In genomic region chr5:146334074-146334533, GRCh38 we compare ENCODE assay signal across 18 cellular contexts. TPM values are rescaled to one million over a fixed set of nuclear protein-coding genes. Genes with fewer than 3 reads are reported as not detected.
A peak's percentile ranks its signal among the peaks of the same experiment; 100 is the strongest.
DNase-seq lines count a peak whose midpoint lies in the region; ATAC-seq and TF ChIP-seq lines count a peak whose summit lies in the region.
"Had no signal": no experiment of that assay in that cellular context is flagged by ENCODE, and none has a peak within 500 bp of the region (broad histone marks: within the 10 kb centered on the region; RNA-seq: fewer than 3 reads in every experiment).

No MANE protein-coding gene starts in this region.

- no peak for ATAC-seq in HG03457 (IDR thresholded peaks at IDR 0.05; ENCODE audit: unreplicated experiment)
- no peak for ATAC-seq in GM21367 (IDR thresholded peaks at IDR 0.05; ENCODE audit: unreplicated experiment)
- ATAC-seq: CD8-positive, alpha-beta T cell had no signal

- H4K20me1 ChIP-seq in neural progenitor cell (ENCODE audit: low read depth) = peaks cover 47% of the 10 kb centered on the region

- H3K27ac Mint-ChIP-seq in neural progenitor cell = no peak overlapping the region
- H3K27ac Mint-ChIP-seq: CD8-positive, alpha-beta T cell had no signal

- peaks cover 96% of the 10 kb centered on the region for H3K27me3 ChIP-seq in iPS-15b (ENCODE audit: control insufficient read depth, insufficient read depth, low read length)
- peaks cover 100% of the 10 kb centered on the region for H3K27me3 ChIP-seq in neural progenitor cell

- H2AFZ ChIP-seq in neural progenitor cell (replicated peaks) = no peak overlapping the region
- H2AFZ ChIP-seq: PC-9 had no signal

- no peak overlapping the region for H3K4me3 Mint-ChIP-seq in neural progenitor cell
- H3K4me3 Mint-ChIP-seq: CD8-positive, alpha-beta T cell had no signal

- H3K9me3 Mint-ChIP-seq in neural progenitor cell = no peaks in the 10 kb centered on the region
- H3K9me3 Mint-ChIP-seq: CD8-positive, alpha-beta T cell had no signal

- peak overlapping the region; percentile 65 for H3K4me2 ChIP-seq in neural progenitor cell
- H3K4me2 ChIP-seq: PC-9 had no signal

- H3K9me3 ChIP-seq in iPS-15b (ENCODE audit: control insufficient read depth, insufficient read depth, low read length) = no peaks in the 10 kb centered on the region
- no peaks in the 10 kb centered on the region for H3K9me3 ChIP-seq in neural progenitor cell (ENCODE audit: low read depth)

- no peaks in the 10 kb centered on the region for H3K79me2 ChIP-seq in neural progenitor cell (ENCODE audit: low read depth)

- H3K4me1 Mint-ChIP-seq in neural progenitor cell = peaks cover 14% of the 10 kb centered on the region

- peaks cover 4% of the 10 kb centered on the region for H3F3A ChIP-seq in neural progenitor cell (ENCODE audit: low read depth)

- H3K9ac ChIP-seq in iPS-15b (ENCODE audit: low read depth, low read length) (no peak overlapping the region), neural progenitor cell (no peak overlapping the region)

- H3K4me3 ChIP-seq in iPS-15b (ENCODE audit: low read depth, low read length) = peak overlapping the region; percentile 12
- H3K4me3 ChIP-seq in neural progenitor cell = no peak overlapping the region
- H3K4me3 ChIP-seq: PC-9, SJSA1 had no signal

- H3K36me3 Mint-ChIP-seq in neural progenitor cell = no peaks in the 10 kb centered on the region
- H3K36me3 Mint-ChIP-seq: CD8-positive, alpha-beta T cell had no signal

- peaks cover 3% of the 10 kb centered on the region for H3K4me1 ChIP-seq in iPS-15b (ENCODE audit: control insufficient read depth, insufficient read depth, low read length)
- H3K4me1 ChIP-seq in neural progenitor cell = peaks cover 31% of the 10 kb centered on the region
- H3K4me1 ChIP-seq: SJSA1 had no signal

- no peak overlapping the region for H3K27ac ChIP-seq in neural progenitor cell
- H3K27ac ChIP-seq: PC-9, SJSA1 had no signal

- no peak for TF ChIP-seq CTCF in neural progenitor cell (IDR thresholded peaks at IDR 0.05)

- DNase-seq in NCI-H2107 treated with DMSO at 0.1 percent for 48 hours (lab: John Stamatoyannopoulos, UW; ENCODE audit: unreplicated experiment) (peak; percentile 17), NCI-H2107 (lab: John Stamatoyannopoulos, UW) (no peak), NCI-H69 (lab: John Stamatoyannopoulos, UW) (peak; percentile 73), neural progenitor cell (ENCODE audit: low spot score) (peak; percentile 87), occipital lobe (lab: John Stamatoyannopoulos, UW) (no peak)
- DNase-seq: CD8-positive, alpha-beta T cell; IMR-90; Karpas-422; MM.1S; NCI-H1105; NCI-H1694; NCI-H446; PC-9; SW 1271 had no signal

- peaks cover 81% of the 10 kb centered on the region for H3K27me3 Mint-ChIP-seq in neural progenitor cell (ENCODE audit: insufficient read depth, low read depth)

- no peaks in the 10 kb centered on the region for H3K36me3 ChIP-seq in iPS-15b (ENCODE audit: control insufficient read depth, insufficient read depth, low read length)
- no peaks in the 10 kb centered on the region for H3K36me3 ChIP-seq in neural progenitor cell
- H3K36me3 ChIP-seq: SJSA1 had no signal

RNA-seq across cellular contexts. Expression of gene POU4F3, which starts 4.5 kb away (rescaled TPM):
- total RNA-seq in neural progenitor cell (ENCODE audit: low replicate concordance) (0.19 and 0.22 TPM in 2 replicates), occipital lobe (not detected)
- total RNA-seq: IMR-90, PC-9 had no signal

Comparison
In these comparisons a context has a peak if more than half of its experiments do, and no peak if none do; other contexts are left out.
1. DNase-seq: peak in NCI-H2107 treated with DMSO at 0.1 percent for 48 hours (single experiment), NCI-H69 (single experiment) and neural progenitor cell (single experiment); none in NCI-H2107 (single experiment) and occipital lobe (single experiment).